ENCODE assay signal across 14 cellular contexts in genomic region chr7:1554332-1555045, GRCh38. TPM values are rescaled to one million over a fixed set of nuclear protein-coding genes. Genes with fewer than 3 reads are reported as not detected.
DNase-seq lines count a peak whose midpoint lies in the region; ATAC-seq, FAIRE-seq and TF ChIP-seq lines count a peak whose summit lies in the region.
"Had no signal": no experiment of that assay in that cellular context is flagged by ENCODE, and none has a peak within 500 bp of the region (broad histone marks: within the 10 kb centered on the region; RNA-seq: fewer than 3 reads in every experiment).

No MANE protein-coding gene starts in this region.

- H3K9me3 ChIP-seq in H1 (ENCODE audit: insufficient read depth in 2 of 2, low read depth in 1 of 2, low read length in 1 of 2) (no peaks in the 10 kb centered on the region), psoas muscle (no peaks in the 10 kb centered on the region)
- H3K9me3 ChIP-seq: ascending aorta had no signal

- peak overlapping the region; percentile 85 for H4K8ac ChIP-seq in H1 (ENCODE audit: extremely low read depth, insufficient read depth, low read length)

- H2AFZ ChIP-seq in H1 (ENCODE audit: low read length): no peak overlapping the region

- 83% methylated on average over 19 of the region's 20 CpGs; no CpG with 5 or more reads in 1 of the 2 experiments for WGBS in H1 (ENCODE audit: extremely low coverage in 1 of 2, insufficient coverage in 1 of 2, insufficient read length in 1 of 2, insufficient replicate concordance in 2 of 2, low coverage in 1 of 2, low lambda C conversion rate in 2 of 2, missing lambda C conversion rate in 1 of 2), 2 experiments
- WGBS in psoas muscle, 3 donors: 75 to 80% (median 76%) methylated on average over 20 of the region's 20 CpGs

- H2BK12ac ChIP-seq in H1 (ENCODE audit: low read depth, low read length): peak overlapping the region; percentile 80; the same call in 1 of the 2 replicates

- H3K79me2 ChIP-seq in H1 (ENCODE audit: control insufficient read depth in 1 of 2, insufficient read depth in 2 of 2, low read length in 2 of 2): no peaks in the 10 kb centered on the region

- DNase-seq in LNCaP clone FGC (ENCODE audit: low read depth) (no peak), H1 (ENCODE audit: low read depth in 1 of 2, low spot score in 2 of 2) (no peak), psoas muscle (peak in 1 of 2 donors; percentile 43), left lobe of liver (ENCODE audit: low spot score) (no peak)
- DNase-seq: activated CD4-positive, alpha-beta T cell treated with anti-CD3 and anti-CD28 coated beads for 48 hours; CD4-positive, CD25-positive, alpha-beta regulatory T cell; foreskin melanocyte; naive B cell; T-cell had no signal

- H3K27ac ChIP-seq in H1 (ENCODE audit: low read depth, low read length) (no peak overlapping the region), psoas muscle (peak overlapping the region; percentile 90)
- H3K27ac ChIP-seq: ascending aorta had no signal

- ATAC-seq in psoas muscle (no peak), GM18517 (IDR thresholded peaks at IDR 0.05; ENCODE audit: unreplicated experiment) (no peak), GM18519 (IDR thresholded peaks at IDR 0.05; ENCODE audit: low FRiP score, unreplicated experiment) (no peak), left lobe of liver (no peak)
- ATAC-seq: T-cell had no signal

- H3K23me2 ChIP-seq in H1 (ENCODE audit: low read depth, low read length): no peaks in the 10 kb centered on the region

- no peak for TF ChIP-seq CTCF in LNCaP clone FGC (IDR thresholded peaks at IDR 0.05; ENCODE audit: control insufficient read depth, extremely low read depth, insufficient read depth)
- no peak for TF ChIP-seq CTCF in H1 (IDR thresholded peaks at IDR 0.05; ENCODE audit: control extremely low read depth in 1 of 3, insufficient read depth in 1 of 3, low read depth in 1 of 3, low read length in 3 of 3)
- TF ChIP-seq CTCF in psoas muscle (IDR thresholded peaks at IDR 0.05): no peak

- peak overlapping the region; percentile 96 for H4K91ac ChIP-seq in H1 (replicated peaks; ENCODE audit: insufficient read length, low read length)

- H3K56ac ChIP-seq in H1 (replicated peaks; ENCODE audit: insufficient read length, low read depth, low read length): no peak overlapping the region

- H2AK5ac ChIP-seq in H1 (ENCODE audit: low read depth, low read length): 0 out of 2 replicates have a peak overlapping the region, but pooled peaks have one; percentile 6

- no peak overlapping the region for H3K14ac ChIP-seq in H1 (ENCODE audit: insufficient read length)

- no peak for TF ChIP-seq RAD21 in H1 (IDR thresholded peaks at IDR 0.05 in 1 of 2, conservative IDR thresholded peaks at IDR 0.05 in 1 of 2; ENCODE audit: low read depth in 2 of 2, low read length in 2 of 2)

- H3K18ac ChIP-seq in H1 (ENCODE audit: extremely low read depth, low read length): 0 out of 2 replicates have a peak overlapping the region, but pooled peaks have one; percentile 83

- H2BK120ac ChIP-seq in H1 (replicated peaks; ENCODE audit: low read depth, low read length): peak overlapping the region; percentile 43

- H3K4me1 ChIP-seq in H1 (replicated peaks in 1 of 4; ENCODE audit: control insufficient read depth in 3 of 4, insufficient read depth in 4 of 4, low read length in 3 of 4) (peaks cover 0 to 14% (median 10%) of the 10 kb centered on the region in 4 experiments; a peak in 6 of 7 replicates), psoas muscle (peaks cover 13% of the 10 kb centered on the region)

- no peak overlapping the region for H4K5ac ChIP-seq in H1 (ENCODE audit: insufficient read length, low read depth, low read length)

- no peak for TF ChIP-seq EP300 in H1 (IDR thresholded peaks at IDR 0.05; ENCODE audit: borderline replicate concordance in 1 of 2, low read depth in 2 of 2, low read length in 2 of 2)

- no peak overlapping the region for H3K4ac ChIP-seq in H1 (replicated peaks; ENCODE audit: insufficient read length, low read depth, low read length)

- H3K27me3 ChIP-seq in H1 (replicated peaks in 1 of 4; ENCODE audit: control insufficient read depth in 3 of 4, extremely low read depth in 1 of 4, insufficient read depth in 3 of 4, low read length in 3 of 4) (no peaks in the 10 kb centered on the region), psoas muscle (ENCODE audit: insufficient read depth in 3 of 3, low read length in 2 of 3) (no peaks in the 10 kb centered on the region)
- H3K27me3 ChIP-seq: ascending aorta had no signal

- intact Hi-C loops in psoas muscle (cut with DNase I): no loop called here

- H3K36me3 ChIP-seq in H1 (ENCODE audit: control insufficient read depth in 2 of 4, insufficient read depth in 4 of 4, low read length in 3 of 4) (no peaks in the 10 kb centered on the region), psoas muscle (ENCODE audit: insufficient read depth in 1 of 2, low read depth in 1 of 2) (peaks cover 0 to 7% of the 10 kb centered on the region in 2 donors)
- H3K36me3 ChIP-seq: ascending aorta had no signal

- H2BK15ac ChIP-seq in H1 (ENCODE audit: low read length): no peak overlapping the region

- CTCF ChIA-PET in H1 (lab: Charles Lee; ENCODE audit: partially characterized antibody): interaction anchor here (0.8 to 3.5 kb wide), 8 partner anchors 10 to 62 kb away, joined by 4 to 15 read pairs (median 6); partner anchors contain the start of gene INTS1

- no peak overlapping the region for H3K23ac ChIP-seq in H1 (ENCODE audit: insufficient read length)

- no peaks in the 10 kb centered on the region for H3K79me1 ChIP-seq in H1 (ENCODE audit: low read depth, low read length)

- TF ChIP-seq POLR2A in H1 (IDR thresholded peaks at IDR 0.05; ENCODE audit: control extremely low read depth in 1 of 2, low read depth in 2 of 2, low read length in 2 of 2): no peak

- no peak overlapping the region for H3K9ac ChIP-seq in H1 (replicated peaks in 1 of 4; ENCODE audit: extremely low read depth in 1 of 4, low read depth in 3 of 4, low read length in 3 of 4)

- H3K4me3 ChIP-seq in LNCaP clone FGC (ENCODE audit: low read depth, low read length): peak overlapping the region; percentile 66
- no peak overlapping the region for H3K4me3 ChIP-seq in H1 (ENCODE audit: extremely low read depth in 1 of 4, insufficient read depth in 2 of 4, low read depth in 3 of 4, low read length in 4 of 4)
- H3K4me3 ChIP-seq in psoas muscle: no peak overlapping the region
- H3K4me3 ChIP-seq: ascending aorta, GM23338 had no signal

- POLR2A ChIA-PET in H1 (lab: Charles Lee; ENCODE audit: partially characterized antibody): interaction anchor here (0.5 to 2.1 kb wide), 7 partner anchors 9 to 88 kb away, joined by 3 to 7 read pairs (median 3); no protein-coding TSS in a partner anchor

- no peak overlapping the region; the same call in 1 of the 2 replicates for H2BK20ac ChIP-seq in H1 (ENCODE audit: low read length)

- H3K4me2 ChIP-seq in H1 (ENCODE audit: insufficient read depth in 1 of 2, low read depth in 2 of 2, low read length in 2 of 2): no peak overlapping the region
- H3K4me2 ChIP-seq: GM23338 had no signal

- no peaks in the 10 kb centered on the region for H4K20me1 ChIP-seq in H1 (replicated peaks in 1 of 2; ENCODE audit: control insufficient read depth in 1 of 2, insufficient read depth in 2 of 2, low read length in 2 of 2)

- peak overlapping the region; percentile 91; the same call in 1 of the 2 replicates for H2BK5ac ChIP-seq in H1 (ENCODE audit: low read depth, low read length)

- no peak for FAIRE-seq in H1 (lab: Jason Lieb, UNC)

RNA-seq across cellular contexts. Expression of gene TMEM184A, which starts 1.5 kb away (rescaled TPM):
- total RNA-seq in H1 (2021; fragmentation: NEBNext Ultra II Directional; extraction: Animal tissue kit (Norgen Biotek cat#: 25700)): 1.5 and 1.8 TPM in 2 replicates
- 2.1 and 3.0 TPM in 2 replicates for polyA plus RNA-seq in H1 (2011; rRNA removed)
- polyA plus RNA-seq in H1 (2011; cell fraction: cytosol; rRNA removed): 2.0 TPM
- polyA plus RNA-seq in H1 (2011; cell fraction: nucleus; rRNA removed): 11.1 TPM
- 1.0 to 1.7 TPM (median 1.3 TPM) in 4 replicates for polyA plus RNA-seq in H1 (2012, experiment 1 of 2)
- polyA plus RNA-seq in H1 (2012, experiment 2 of 2): 0.89 TPM
- 1.6 TPM for polyA plus RNA-seq in H1 (2013, experiment 1 of 2)
- 1.3 TPM for polyA plus RNA-seq in H1 (2013, experiment 2 of 2)
- polyA minus RNA-seq in H1 (2011; rRNA and poly(A)+ RNA removed): 1.5 and 2.9 TPM in 2 replicates
- 2.5 TPM for polyA minus RNA-seq in H1 (2011; cell fraction: cytosol; rRNA and poly(A)+ RNA removed)
- polyA minus RNA-seq in H1 (2011; cell fraction: nucleus; rRNA and poly(A)+ RNA removed): 5.4 TPM
- 1 to 10 TPM; 2.8 to 6.0 (median 2.9) TPM for total RNA-seq in psoas muscle
- 1 to 10 TPM in 2 of 3 donors, under 1 TPM in 1; 0.40 to 1.4 (median 1.1) TPM for polyA plus RNA-seq in psoas muscle
- total RNA-seq in left lobe of liver: 44.6 TPM
- total RNA-seq: ascending aorta; CD4-positive, CD25-positive, alpha-beta regulatory T cell; temporal lobe had no signal

RNA-seq across cellular contexts. Expression of gene PSMG3, which starts 15.3 kb away (rescaled TPM):
- 30.2 and 32.0 TPM in 2 replicates for total RNA-seq in H1 (2021; fragmentation: NEBNext Ultra II Directional; extraction: Animal tissue kit (Norgen Biotek cat#: 25700))
- polyA plus RNA-seq in H1 (2011; rRNA removed) (62.0 and 69.8 TPM in 2 replicates), psoas muscle (10 to 100 TPM; 33.4 to 59.1 (median 54.1) TPM)
- polyA plus RNA-seq in H1 (2011; cell fraction: cytosol; rRNA removed): 85.4 TPM
- 57.2 TPM for polyA plus RNA-seq in H1 (2011; cell fraction: nucleus; rRNA removed)
- 36.8 to 57.3 TPM (median 50.2 TPM) in 4 replicates for polyA plus RNA-seq in H1 (2012, experiment 1 of 2)
- 57.9 TPM for polyA plus RNA-seq in H1 (2012, experiment 2 of 2)
- 21.9 TPM for polyA plus RNA-seq in H1 (2013, experiment 1 of 2)
- polyA plus RNA-seq in H1 (2013, experiment 2 of 2): 20.0 TPM
- 10.6 and 11.2 TPM in 2 replicates for polyA minus RNA-seq in H1 (2011; rRNA and poly(A)+ RNA removed)
- polyA minus RNA-seq in H1 (2011; cell fraction: cytosol; rRNA and poly(A)+ RNA removed): 13.8 TPM
- 9.8 TPM for polyA minus RNA-seq in H1 (2011; cell fraction: nucleus; rRNA and poly(A)+ RNA removed)
- total RNA-seq in psoas muscle (10 to 100 TPM; 11.8 to 18.2 (median 14.6) TPM), left lobe of liver (10.7 TPM)

RNA-seq across cellular contexts. Expression of gene MAFK, which starts 24.0 kb away (rescaled TPM):
- total RNA-seq in H1 (2021; fragmentation: NEBNext Ultra II Directional; extraction: Animal tissue kit (Norgen Biotek cat#: 25700)): 16.8 and 17.3 TPM in 2 replicates
- polyA plus RNA-seq in H1 (2011; rRNA removed): 5.5 and 6.9 TPM in 2 replicates
- 7.6 TPM for polyA plus RNA-seq in H1 (2011; cell fraction: cytosol; rRNA removed)
- 27.0 TPM for polyA plus RNA-seq in H1 (2011; cell fraction: nucleus; rRNA removed)
- polyA plus RNA-seq in H1 (2012, experiment 1 of 2): 9.8 to 15.5 TPM (median 13.5 TPM) in 4 replicates
- polyA plus RNA-seq in H1 (2012, experiment 2 of 2): 8.5 TPM
- 7.6 TPM for polyA plus RNA-seq in H1 (2013, experiment 1 of 2)
- 7.8 TPM for polyA plus RNA-seq in H1 (2013, experiment 2 of 2)
- 2.3 and 2.4 TPM in 2 replicates for polyA minus RNA-seq in H1 (2011; rRNA and poly(A)+ RNA removed)
- 8.1 TPM for polyA minus RNA-seq in H1 (2011; cell fraction: cytosol; rRNA and poly(A)+ RNA removed)
- polyA minus RNA-seq in H1 (2011; cell fraction: nucleus; rRNA and poly(A)+ RNA removed): 7.7 TPM
- 100 to 1,000 TPM in 1 of 4 donors, 10 to 100 TPM in 3; 59.1 to 103 (median 77.5) TPM for total RNA-seq in psoas muscle
- 100 to 1,000 TPM in 1 of 3 donors, 10 to 100 TPM in 2; 36.7 to 138 (median 62.9) TPM for polyA plus RNA-seq in psoas muscle
- 11.6 TPM for total RNA-seq in left lobe of liver

RNA-seq across cellular contexts. Expression of gene INTS1, which starts 50.3 kb away (rescaled TPM):
- 104 and 116 TPM in 2 replicates for total RNA-seq in H1 (2021; fragmentation: NEBNext Ultra II Directional; extraction: Animal tissue kit (Norgen Biotek cat#: 25700))
- 76.9 and 115 TPM in 2 replicates for polyA plus RNA-seq in H1 (2011; rRNA removed)
- polyA plus RNA-seq in H1 (2011; cell fraction: cytosol; rRNA removed): 49.6 TPM
- polyA plus RNA-seq in H1 (2011; cell fraction: nucleus; rRNA removed): 250 TPM
- polyA plus RNA-seq in H1 (2012, experiment 1 of 2): 41.9 to 92.6 TPM (median 87.4 TPM) in 4 replicates
- polyA plus RNA-seq in H1 (2012, experiment 2 of 2): 126 TPM
- polyA plus RNA-seq in H1 (2013, experiment 1 of 2): 56.2 TPM
- polyA plus RNA-seq in H1 (2013, experiment 2 of 2): 50.8 TPM
- polyA minus RNA-seq in H1 (2011; rRNA and poly(A)+ RNA removed): 37.2 and 46.1 TPM in 2 replicates
- polyA minus RNA-seq in H1 (2011; cell fraction: cytosol; rRNA and poly(A)+ RNA removed): 61.9 TPM
- 96.2 TPM for polyA minus RNA-seq in H1 (2011; cell fraction: nucleus; rRNA and poly(A)+ RNA removed)
- total RNA-seq in psoas muscle: 10 to 100 TPM; 61.3 to 77.6 (median 68.9) TPM
- polyA plus RNA-seq in psoas muscle: 10 to 100 TPM; 38.8 to 70.7 (median 44.0) TPM
- 55.5 TPM for total RNA-seq in left lobe of liver
